ENCODE assay signal across 25 cellular contexts in the genomic region with DNA sequence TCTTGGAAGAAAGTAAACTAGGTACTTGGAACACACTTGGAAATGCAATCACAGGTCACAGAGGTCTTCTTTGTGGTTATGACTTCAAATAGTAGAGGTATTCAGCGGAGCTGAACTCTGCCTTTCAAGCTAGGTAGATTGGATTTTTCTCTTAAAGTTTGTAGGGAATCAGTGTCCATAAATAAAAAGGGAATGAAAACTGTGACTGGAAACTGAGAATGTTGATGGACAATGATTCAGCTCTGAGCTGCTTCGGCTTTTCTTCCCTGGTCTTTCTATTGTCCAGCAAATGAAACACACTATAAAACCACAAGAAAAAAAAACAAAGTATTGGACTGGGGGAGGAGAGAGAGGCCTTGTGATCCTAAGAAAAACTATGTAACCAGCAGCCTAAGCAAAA. TPM values are rescaled to one million over a fixed set of nuclear protein-coding genes. Genes with fewer than 3 reads are reported as not detected.
DNase-seq lines count a peak whose midpoint lies in the region; ATAC-seq and TF ChIP-seq lines count a peak whose summit lies in the region.
"Had no signal": no experiment of that assay in that cellular context is flagged by ENCODE, and none has a peak within 500 bp of the region (broad histone marks: within the 10 kb centered on the region; RNA-seq: fewer than 3 reads in every experiment).

No MANE protein-coding gene starts in this region.

- H3K36me3 ChIP-seq in cardiac muscle cell = no peaks in the 10 kb centered on the region
- H3K36me3 ChIP-seq: prostate gland, SJSA1 had no signal

- H3K4me3 ChIP-seq in cardiac muscle cell (no peak overlapping the region), retinal pigment epithelial cell (ENCODE audit: low read length) (no peak overlapping the region)
- H3K4me3 ChIP-seq: gastrocnemius medialis, GM12878, GM23338, prostate gland, SJSA1 had no signal

- no peaks in the 10 kb centered on the region for H3K9me3 ChIP-seq in cardiac muscle cell (ENCODE audit: low read depth)
- H3K9me3 ChIP-seq: gastrocnemius medialis, prostate gland, SJSA1 had no signal

- H3K27me3 ChIP-seq in cardiac muscle cell = no peaks in the 10 kb centered on the region
- H3K27me3 ChIP-seq: gastrocnemius medialis, SJSA1 had no signal

- no peak for TF ChIP-seq CTCF in cardiac muscle cell (IDR thresholded peaks at IDR 0.05; ENCODE audit: low read depth, low read length)
- no peak for TF ChIP-seq CTCF in retinal pigment epithelial cell (conservative IDR thresholded peaks at IDR 0.05; ENCODE audit: low read depth, low read length)

- H3K4me1 ChIP-seq in cardiac muscle cell (ENCODE audit: low read depth) = peaks cover 28% of the 10 kb centered on the region
- H3K4me1 ChIP-seq: gastrocnemius medialis, prostate gland had no signal

- DNase-seq in cardiac muscle cell (ENCODE audit: low read depth in 1 of 2, low spot score in 1 of 2) (no peak), left cardiac atrium (no peak), astrocyte of the hippocampus (ENCODE audit: low read depth, low spot score) (peak; percentile 77), left kidney (ENCODE audit: low read depth, low spot score) (peak; percentile 17), retinal pigment epithelial cell (ENCODE audit: low read depth) (peak; percentile 22), NCI-H1092 treated with DMSO at 0.1 percent for 48 hours (lab: John Stamatoyannopoulos, UW) (no peak)
- no peak for DNase-seq in stimulated activated CD4-positive, alpha-beta T cell treated with anti-CD3 and anti-CD28 coated beads, Interleukin-4, amount 100 ng/mL, for 24 hours
- DNase-seq in stimulated activated CD8-positive, alpha-beta memory T cell treated with anti-CD3 and anti-CD28 coated beads, Interleukin-4, amount 100 ng/mL, for 48 hours = no peak
- DNase-seq: 8988T; activated CD4-positive, alpha-beta T cell treated with anti-CD3 and anti-CD28 coated beads, Interleukin-2, amount 50 U/mL, for 48 hours; dermis blood vessel endothelial cell; EL; gastrocnemius medialis; KG1; mammary epithelial cell; NCI-H1417 treated with DMSO at 0.1 percent for 48 hours; NCI-H2107; NCI-H748 treated with DMSO at 0.1 percent for 48 hours; stimulated activated CD4-positive, alpha-beta T cell treated with anti-CD3 and anti-CD28 coated beads, Interleukin-15, amount 100 ng/mL, for 24 hours; T-cell had no signal

- peak overlapping the region; percentile 86 for H3K27ac ChIP-seq in cardiac muscle cell
- H3K27ac ChIP-seq: gastrocnemius medialis, prostate gland, SJSA1 had no signal

- no peak for ATAC-seq in left cardiac atrium
- ATAC-seq: gastrocnemius medialis, GM12878, T-cell had no signal

- intact Hi-C loops in left cardiac atrium (cut with DNase I) = no loop called here

RNA-seq across cellular contexts. Expression of gene TNNI3K, which starts 11.1 kb away (rescaled TPM):
- total RNA-seq in cardiac muscle cell (4.4 and 6.6 TPM in 2 replicates), left cardiac atrium (10 to 100 TPM in 1 of 2 donors, 1 to 10 TPM in 1; 4.8 to 33.0 TPM)
- 10.6 and 13.4 TPM in 2 replicates for polyA plus RNA-seq in cardiac muscle cell
- total RNA-seq: activated T-helper 1 cell treated with anti-CD3 and anti-CD28 coated beads, Interleukin-12 subunit alpha, Interleukin-12 subunit beta, Interleukin-2, Interleukin-4 antibody, amounts not matched to agents 30 ng/mL and 10 ng/mL and 1 ng/mL, durations not matched to agents 14 hours and 24 hours and 36 hours; dermis blood vessel endothelial cell; GM12878; GM23338; mammary epithelial cell; prostate gland; SJSA1 had no signal
- polyA plus RNA-seq: GM23338 had no signal

RNA-seq across cellular contexts. Expression of gene FPGT, which starts 48.2 kb away (rescaled TPM):
- total RNA-seq in cardiac muscle cell (6.8 and 14.4 TPM in 2 replicates), left cardiac atrium (10 to 100 TPM; 11.7 to 12.5 TPM)
- polyA plus RNA-seq in cardiac muscle cell = 11.0 and 11.7 TPM in 2 replicates

RNA-seq across cellular contexts. Expression of gene LRRIQ3, which starts 48.3 kb away (rescaled TPM):
- 0.69 and 0.81 TPM in 2 replicates for total RNA-seq in cardiac muscle cell
- 1.0 and 2.1 TPM in 2 replicates for polyA plus RNA-seq in cardiac muscle cell
- total RNA-seq in left cardiac atrium = under 1 TPM; 0.18 to 0.29 TPM

Comparison
In these comparisons a context has a peak if more than half of its experiments do, and no peak if none do; other contexts are left out.
1. DNase-seq: peak in astrocyte of the hippocampus (single experiment), left kidney (single experiment) and retinal pigment epithelial cell (single experiment); none in cardiac muscle cell (0 of 2), left cardiac atrium (single experiment), stimulated activated CD4-positive, alpha-beta T cell treated with anti-CD3 and anti-CD28 coated beads, Interleukin-4, amount 100 ng/mL, for 24 hours (single experiment), NCI-H1092 treated with DMSO at 0.1 percent for 48 hours (single experiment) and stimulated activated CD8-positive, alpha-beta memory T cell treated with anti-CD3 and anti-CD28 coated beads, Interleukin-4, amount 100 ng/mL, for 48 hours (single experiment).